In genomic region chr10:22536620-22537019, GRCh38 we compare ENCODE assay signal across 15 cellular contexts.
DNase-seq lines count a peak whose midpoint lies in the region; ATAC-seq and TF ChIP-seq lines count a peak whose summit lies in the region.
"Had no signal": no experiment of that assay in that cellular context is flagged by ENCODE, and none has a peak within 500 bp of the region (broad histone marks: within the 10 kb centered on the region; RNA-seq: fewer than 3 reads in every experiment).

No MANE protein-coding gene starts in this region.

- H3K27ac Mint-ChIP-seq in natural killer cell = peak overlapping the region; percentile 10 to 84
- no peak overlapping the region for H3K27ac Mint-ChIP-seq in natural killer cell treated with Interleukin-12 subunit alpha and Interleukin-12 subunit beta and Interleukin-15 and Interleukin-18, amount 100 ng/mL, for 72 hours
- peak overlapping the region in 4 of 6 donors; percentile 3 to 77 (median 66) for H3K27ac Mint-ChIP-seq in immature natural killer cell
- H3K27ac Mint-ChIP-seq: CD4-positive, alpha-beta T cell had no signal

- H3K4me3 ChIP-seq in prostate gland = no peak overlapping the region
- H3K4me3 ChIP-seq: GM23248 had no signal

- ATAC-seq in natural killer cell (no peak), left colon (no peak)
- no peak for ATAC-seq in natural killer cell treated with Interleukin-12 subunit alpha and Interleukin-12 subunit beta and Interleukin-15 and Interleukin-18, amount 100 ng/mL, for 72 hours

- TF ChIP-seq CTCF in natural killer cell (IDR thresholded peaks at IDR 0.05) (no peak), prostate gland (IDR thresholded peaks at IDR 0.05) (no peak)

- H3K9me3 Mint-ChIP-seq in natural killer cell (no peaks in the 10 kb centered on the region), immature natural killer cell (no peaks in the 10 kb centered on the region)
- H3K9me3 Mint-ChIP-seq in natural killer cell treated with Interleukin-12 subunit alpha and Interleukin-12 subunit beta and Interleukin-15 and Interleukin-18, amount 100 ng/mL, for 72 hours = no peaks in the 10 kb centered on the region
- H3K9me3 Mint-ChIP-seq: CD4-positive, alpha-beta T cell had no signal

- H3K36me3 ChIP-seq in prostate gland = no peaks in the 10 kb centered on the region

- H3K36me3 Mint-ChIP-seq in natural killer cell (peaks cover 32% of the 10 kb centered on the region), immature natural killer cell (peaks cover 47 to 64% (median 48%) of the 10 kb centered on the region in 3 donors)
- H3K36me3 Mint-ChIP-seq in natural killer cell treated with Interleukin-12 subunit alpha and Interleukin-12 subunit beta and Interleukin-15 and Interleukin-18, amount 100 ng/mL, for 72 hours = peaks cover 25% of the 10 kb centered on the region

- no peak for TF ChIP-seq POLR2A in prostate gland (IDR thresholded peaks at IDR 0.05)

- H3K27ac ChIP-seq in prostate gland = no peak overlapping the region
- H3K27ac ChIP-seq: GM23248, HL-60 had no signal

- DNase-seq in natural killer cell (no peak), immature natural killer cell (no peak), putamen (ENCODE audit: low spot score) (peak; percentile 62), prostate gland (ENCODE audit: low spot score) (no peak), left colon (no peak), HuH-7 (ENCODE audit: low spot score) (no peak)
- no peak for DNase-seq in natural killer cell treated with Interleukin-12 subunit alpha and Interleukin-12 subunit beta and Interleukin-15 and Interleukin-18, amount 100 ng/mL, for 72 hours (ENCODE audit: low spot score)
- DNase-seq: 8988T; ACHN; CD4-positive, alpha-beta T cell; GF-D8; GM23248; H7 had no signal

- no peaks in the 10 kb centered on the region for H3K9me3 ChIP-seq in prostate gland

- H3K27me3 ChIP-seq in prostate gland (replicated peaks; ENCODE audit: insufficient read depth) = no peaks in the 10 kb centered on the region

- no peaks in the 10 kb centered on the region for H3K4me1 ChIP-seq in prostate gland (replicated peaks)

- peaks cover 26 to 41% of the 10 kb centered on the region in 2 donors for H3K4me1 Mint-ChIP-seq in natural killer cell
- peaks cover 4 to 18% of the 10 kb centered on the region in 2 donors for H3K4me1 Mint-ChIP-seq in natural killer cell treated with Interleukin-12 subunit alpha and Interleukin-12 subunit beta and Interleukin-15 and Interleukin-18, amount 100 ng/mL, for 72 hours (ENCODE audit: low read depth in 2 of 2)
- H3K4me1 Mint-ChIP-seq in immature natural killer cell = peaks cover 11 to 69% of the 10 kb centered on the region in 2 donors
- H3K4me1 Mint-ChIP-seq: B cell had no signal

- intact Hi-C loops in natural killer cell (cut with micrococcal nuclease) = no loop called here
- intact Hi-C loops in prostate gland (cut with DNase I) = no loop called here
- intact Hi-C loops in left colon (cut with DNase I, micrococcal nuclease) = no loop called here

- H3K4me3 Mint-ChIP-seq in natural killer cell (no peak overlapping the region), immature natural killer cell (no peak overlapping the region)
- H3K4me3 Mint-ChIP-seq in natural killer cell treated with Interleukin-12 subunit alpha and Interleukin-12 subunit beta and Interleukin-15 and Interleukin-18, amount 100 ng/mL, for 72 hours = no peak overlapping the region
- H3K4me3 Mint-ChIP-seq: B cell; CD4-positive, alpha-beta T cell had no signal

- WGBS in prostate gland = 93% methylated on average over 8 of the region's 8 CpGs

- H3K27me3 Mint-ChIP-seq in natural killer cell (ENCODE audit: low read depth in 2 of 2) = no peaks in the 10 kb centered on the region
- no peaks in the 10 kb centered on the region for H3K27me3 Mint-ChIP-seq in natural killer cell treated with Interleukin-12 subunit alpha and Interleukin-12 subunit beta and Interleukin-15 and Interleukin-18, amount 100 ng/mL, for 72 hours
- peaks cover 8 to 33% (median 14%) of the 10 kb centered on the region in 3 donors for H3K27me3 Mint-ChIP-seq in immature natural killer cell (ENCODE audit: low read depth in 3 of 3)
- H3K27me3 Mint-ChIP-seq: B cell; CD4-positive, alpha-beta T cell had no signal

Comparison
In these comparisons a context has a peak if more than half of its experiments do, and no peak if none do; other contexts are left out.
1. H3K27ac Mint-ChIP-seq: peak in natural killer cell (2 of 2) and immature natural killer cell (4 of 6); none in natural killer cell treated with Interleukin-12 subunit alpha and Interleukin-12 subunit beta and Interleukin-15 and Interleukin-18, amount 100 ng/mL, for 72 hours (0 of 2).